In genomic region chr4:168831585-168831918, GRCh38 we compare ENCODE assay signal across 8 cellular contexts.
DNase-seq lines count a peak whose midpoint lies in the region; ATAC-seq and TF ChIP-seq lines count a peak whose summit lies in the region.

No MANE protein-coding gene starts in this region.

- peaks cover 27 to 48% (median 42%) of the 10 kb centered on the region in 11 experiments for H3K27me3 ChIP-seq in BLaER1 treated with 17β-estradiol and CSF1 and Interleukin-3, amounts not matched to agents 10 nM and 100 nM
- H3K27me3 ChIP-seq in left lung = peaks cover 0 to 61% of the 10 kb centered on the region in 2 donors
- H3K27me3 ChIP-seq in transverse colon = peaks cover 4% of the 10 kb centered on the region

- CTCF ChIA-PET in HEK293 (lab: Yijun Ruan, JAX) = interaction anchor here (0.6 to 1.3 kb wide), 3 partner anchors 16 to 317 kb away, joined by 3 to 5 read pairs (median 3); no protein-coding TSS in a partner anchor

- TF ChIP-seq POLR2A in transverse colon (IDR thresholded peaks at IDR 0.05) = no peak

- no peaks in the 10 kb centered on the region for H3K36me3 ChIP-seq in BLaER1 treated with 17β-estradiol and CSF1 and Interleukin-3, amounts not matched to agents 10 nM and 100 nM
- H3K36me3 ChIP-seq in HEK293 (ENCODE audit: control insufficient read depth in 2 of 2, insufficient read depth in 1 of 2, low read length in 2 of 2) (peaks cover 0 to 4% of the 10 kb centered on the region in 2 experiments; a peak in 1 of 3 replicates), left lung (no peaks in the 10 kb centered on the region), transverse colon (no peaks in the 10 kb centered on the region)

- no peak for ATAC-seq in activated naive CD8-positive, alpha-beta T cell treated with anti-CD3 and anti-CD28 coated beads, Interleukin-2, amount 50 U/mL, for 24 hours
- ATAC-seq in left lung (peak; percentile 2), HG03521 (IDR thresholded peaks at IDR 0.05; ENCODE audit: unreplicated experiment) (no peak)

- H3K9ac ChIP-seq in BLaER1 treated with 17β-estradiol and CSF1 and Interleukin-3, amounts not matched to agents 10 nM and 100 nM = peak overlapping the region; percentile 57 to 82 (median 74); a peak in 19 of 22 replicates

- H3K4me1 ChIP-seq in BLaER1 treated with 17β-estradiol and CSF1 and Interleukin-3, amounts not matched to agents 10 nM and 100 nM = peaks cover 0 to 26% (median 15%) of the 10 kb centered on the region in 10 experiments; a peak in 13 of 20 replicates
- H3K4me1 ChIP-seq in HEK293 (ENCODE audit: control insufficient read depth, insufficient read depth, low read length) (peaks cover 8% of the 10 kb centered on the region), left lung (peaks cover 6 to 18% of the 10 kb centered on the region in 2 donors), transverse colon (peaks cover 0 to 14% (median 8%) of the 10 kb centered on the region in 4 donors)

- peaks cover 0 to 7% (median 0%) of the 10 kb centered on the region in 11 experiments; a peak in 3 of 22 replicates for H4K20me1 ChIP-seq in BLaER1 treated with 17β-estradiol and CSF1 and Interleukin-3, amounts not matched to agents 10 nM and 100 nM

- in situ Hi-C loops in transverse colon (cut with MboI; ENCODE audit: low pct_ligation_motif_present in 1 of 4, low pct_unique_long_range_greater_than_20kb in 1 of 4, low sequenced_read_pairs in 3 of 4) = no loop called here

- no peak for TF ChIP-seq EP300 in transverse colon (IDR thresholded peaks at IDR 0.05; ENCODE audit: low read depth)

- peak overlapping the region; percentile 82 to 96 (median 94) for H3K4me2 ChIP-seq in BLaER1 treated with 17β-estradiol and CSF1 and Interleukin-3, amounts not matched to agents 10 nM and 100 nM

- H3K27me3 Mint-ChIP-seq in activated naive CD8-positive, alpha-beta T cell treated with anti-CD3 and anti-CD28 coated beads, Interleukin-2, amount 50 U/mL, for 24 hours = peaks cover 54% of the 10 kb centered on the region

- no peak for TF ChIP-seq CTCF in HEK293 (tag by site-specific recombination; IDR thresholded peaks at IDR 0.05)
- no peak for TF ChIP-seq CTCF in left lung (IDR thresholded peaks at IDR 0.05)
- TF ChIP-seq CTCF in transverse colon (IDR thresholded peaks at IDR 0.05) = no peak

- peak overlapping the region; percentile 63 to 85 (median 68) for H3K4me3 ChIP-seq in BLaER1 treated with 17β-estradiol and CSF1 and Interleukin-3, amounts not matched to agents 10 nM and 100 nM
- peak overlapping the region; percentile 87 for H3K4me3 ChIP-seq in HEK293 (ENCODE audit: low read depth, low read length)
- peak overlapping the region; percentile 57 for H3K4me3 ChIP-seq in left lung
- H3K4me3 ChIP-seq in transverse colon = peak overlapping the region; percentile 63 to 85 (median 75)

- peak overlapping the region; percentile 26 for H3K27ac Mint-ChIP-seq in activated naive CD8-positive, alpha-beta T cell treated with anti-CD3 and anti-CD28 coated beads, Interleukin-2, amount 50 U/mL, for 24 hours

- no peak for DNase-seq in activated naive CD8-positive, alpha-beta T cell treated with anti-CD3 and anti-CD28 coated beads, Interleukin-2, amount 50 U/mL, for 24 hours
- DNase-seq in left lung (no peak), transverse colon (no peak), COR-L47 (lab: John Stamatoyannopoulos, UW) (no peak)
- DNase-seq in stimulated activated naive CD4-positive, alpha-beta T cell (lab: John Stamatoyannopoulos, UW) = no peak

- H3K9me3 ChIP-seq in BLaER1 treated with 17β-estradiol and CSF1 and Interleukin-3, amounts not matched to agents 10 nM and 100 nM (replicated peaks in 1 of 11) = peaks cover 0 to 10% (median 5%) of the 10 kb centered on the region in 11 experiments; a peak in 6 of 22 replicates
- H3K9me3 ChIP-seq in HEK293 (ENCODE audit: control insufficient read depth, insufficient read depth, low read depth, low read length) (no peaks in the 10 kb centered on the region), left lung (no peaks in the 10 kb centered on the region), transverse colon (no peaks in the 10 kb centered on the region)

- H3K27ac ChIP-seq in BLaER1 treated with 17β-estradiol and CSF1 and Interleukin-3, amounts not matched to agents 10 nM and 100 nM = peak overlapping the region in 5 of 11 experiments; percentile 18 to 80 (median 74); a peak in 11 of 22 replicates
- H3K27ac ChIP-seq in HEK293 (ENCODE audit: extremely low read depth, low read depth, low read length) (peak overlapping the region; percentile 83), left lung (peak overlapping the region; percentile 67 to 88), transverse colon (peak overlapping the region; percentile 90 to 93 (median 92))

- no peaks in the 10 kb centered on the region for H3K36me3 Mint-ChIP-seq in activated naive CD8-positive, alpha-beta T cell treated with anti-CD3 and anti-CD28 coated beads, Interleukin-2, amount 50 U/mL, for 24 hours (ENCODE audit: low read depth)

- H3K9me3 Mint-ChIP-seq in activated naive CD8-positive, alpha-beta T cell treated with anti-CD3 and anti-CD28 coated beads, Interleukin-2, amount 50 U/mL, for 24 hours = no peaks in the 10 kb centered on the region

- POLR2A ChIA-PET in HEK293 (lab: Yijun Ruan, JAX) = interaction anchor here (0.8 to 2.0 kb wide), 10 partner anchors 11 to 270 kb away, joined by 3 to 18 read pairs (median 4); no protein-coding TSS in a partner anchor

- intact Hi-C loops in left lung (cut with DNase I) (no loop called here), transverse colon (cut with DNase I; ENCODE audit: low total_unique reads) (loop anchor here (10.0 kb wide), 1 partner anchor 117 kb away; no protein-coding TSS in a partner anchor)

- WGBS in transverse colon (ENCODE audit: low coverage in 1 of 2), 2 donors = 1 to 2% methylated on average over 7 to 14 of the region's 14 CpGs

- H3K4me3 Mint-ChIP-seq in activated naive CD8-positive, alpha-beta T cell treated with anti-CD3 and anti-CD28 coated beads, Interleukin-2, amount 50 U/mL, for 24 hours = peak overlapping the region; percentile 74

- peaks cover 11% of the 10 kb centered on the region for H3K4me1 Mint-ChIP-seq in activated naive CD8-positive, alpha-beta T cell treated with anti-CD3 and anti-CD28 coated beads, Interleukin-2, amount 50 U/mL, for 24 hours

TF ChIP-seq in HEK293, 187 proteins besides CTCF, POLR2A, EP300 and RAD21:
- TF ChIP-seq ZNF335 (tag by site-specific recombination; conservative IDR thresholded peaks at IDR 0.05) = peak; percentile 69
- TF ChIP-seq ZNF560 (tag by site-specific recombination; IDR thresholded peaks at IDR 0.05; ENCODE audit: borderline replicate concordance) = no peak
- no peak for TF ChIP-seq ZNF571 (tag by site-specific recombination; IDR thresholded peaks at IDR 0.05)
- TF ChIP-seq, protein P1, sequence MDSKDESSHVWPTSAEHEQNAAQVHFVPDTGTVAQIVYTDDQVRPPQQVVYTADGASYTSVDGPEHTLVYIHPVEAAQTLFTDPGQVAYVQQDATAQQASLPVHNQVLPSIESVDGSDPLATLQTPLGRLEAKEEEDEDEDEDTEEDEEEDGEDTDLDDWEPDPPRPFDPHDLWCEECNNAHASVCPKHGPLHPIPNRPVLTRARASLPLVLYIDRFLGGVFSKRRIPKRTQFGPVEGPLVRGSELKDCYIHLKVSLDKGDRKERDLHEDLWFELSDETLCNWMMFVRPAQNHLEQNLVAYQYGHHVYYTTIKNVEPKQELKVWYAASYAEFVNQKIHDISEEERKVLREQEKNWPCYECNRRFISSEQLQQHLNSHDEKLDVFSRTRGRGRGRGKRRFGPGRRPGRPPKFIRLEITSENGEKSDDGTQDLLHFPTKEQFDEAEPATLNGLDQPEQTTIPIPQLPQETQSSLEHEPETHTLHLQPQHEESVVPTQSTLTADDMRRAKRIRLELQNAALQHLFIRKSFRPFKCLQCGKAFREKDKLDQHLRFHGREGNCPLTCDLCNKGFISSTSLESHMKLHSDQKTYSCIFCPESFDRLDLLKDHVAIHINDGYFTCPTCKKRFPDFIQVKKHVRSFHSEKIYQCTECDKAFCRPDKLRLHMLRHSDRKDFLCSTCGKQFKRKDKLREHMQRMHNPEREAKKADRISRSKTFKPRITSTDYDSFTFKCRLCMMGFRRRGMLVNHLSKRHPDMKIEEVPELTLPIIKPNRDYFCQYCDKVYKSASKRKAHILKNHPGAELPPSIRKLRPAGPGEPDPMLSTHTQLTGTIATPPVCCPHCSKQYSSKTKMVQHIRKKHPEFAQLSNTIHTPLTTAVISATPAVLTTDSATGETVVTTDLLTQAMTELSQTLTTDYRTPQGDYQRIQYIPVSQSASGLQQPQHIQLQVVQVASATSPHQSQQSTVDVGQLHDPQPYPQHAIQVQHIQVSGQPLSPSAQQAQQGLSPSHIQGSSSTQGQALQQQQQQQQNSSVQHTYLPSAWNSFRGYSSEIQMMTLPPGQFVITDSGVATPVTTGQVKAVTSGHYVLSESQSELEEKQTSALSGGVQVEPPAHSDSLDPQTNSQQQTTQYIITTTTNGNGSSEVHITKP (tag by site-specific recombination; IDR thresholded peaks at IDR 0.05) = 0 out of 2 replicates have a peak, but pooled peaks have one; percentile 46
- 0 out of 2 replicates have a peak, but pooled peaks have one; percentile 55 for TF ChIP-seq ZXDB (tag by site-specific recombination; IDR thresholded peaks at IDR 0.05)
- peak; percentile 43; the same call in 1 of the 2 replicates for TF ChIP-seq ZBTB48 (tag by site-specific recombination; IDR thresholded peaks at IDR 0.05)
- 0 out of 2 replicates have a peak, but pooled peaks have one; percentile 17 for TF ChIP-seq KLF7 (tag by site-specific recombination; IDR thresholded peaks at IDR 0.05; ENCODE audit: borderline replicate concordance)
